Comparison of ENCODE assay signal across 10 cellular contexts in genomic region chr10:78852856-78853255, GRCh38.
DNase-seq lines count a peak whose midpoint lies in the region; ATAC-seq lines count a peak whose summit lies in the region.
"Had no signal": no experiment of that assay in that cellular context is flagged by ENCODE, and none has a peak within 500 bp of the region (broad histone marks: within the 10 kb centered on the region; RNA-seq: fewer than 3 reads in every experiment).

No MANE protein-coding gene starts in this region.

- ATAC-seq in HG03097 (IDR thresholded peaks at IDR 0.05; ENCODE audit: low FRiP score, unreplicated experiment) (no peak), HG03135 (IDR thresholded peaks at IDR 0.05; ENCODE audit: unreplicated experiment) (no peak)

- in situ Hi-C loops in SK-MEL-5 (cut with HindIII; ENCODE audit: low pct_unique_long_range_greater_than_20kb, low sequenced_read_pairs), result no loop called here

- no peaks in the 10 kb centered on the region for H3K9me3 Mint-ChIP-seq in activated T-helper 2 cell treated with anti-CD3 and anti-CD28 coated beads, Interferon-gamma antibody, Interleukin-2, Interleukin-4, amounts not matched to agents 10 μg/mL and 5 μg/mL and 100 μg/mL, durations not matched to agents 14 hours and 24 hours and 36 hours
- H3K9me3 Mint-ChIP-seq: CD8-positive, alpha-beta memory T cell; T-helper 1 cell treated with Interleukin-12 subunit alpha and Interleukin-12 subunit beta and Interleukin-4 antibody, amounts not matched to agents 30 μg/mL and 1 μg/mL, for 36 hours had no signal

- H3K4me1 Mint-ChIP-seq in activated T-helper 2 cell treated with anti-CD3 and anti-CD28 coated beads, Interferon-gamma antibody, Interleukin-2, Interleukin-4, amounts not matched to agents 10 μg/mL and 5 μg/mL and 100 μg/mL, durations not matched to agents 14 hours and 24 hours and 36 hours (ENCODE audit: low read depth), result no peaks in the 10 kb centered on the region
- H3K4me1 Mint-ChIP-seq: CD8-positive, alpha-beta memory T cell had no signal

- no peak overlapping the region for H3K27ac Mint-ChIP-seq in activated T-helper 2 cell treated with anti-CD3 and anti-CD28 coated beads, Interferon-gamma antibody, Interleukin-2, Interleukin-4, amounts not matched to agents 10 μg/mL and 5 μg/mL and 100 μg/mL, durations not matched to agents 14 hours and 24 hours and 36 hours
- H3K27ac Mint-ChIP-seq: T-helper 1 cell treated with Interleukin-12 subunit alpha and Interleukin-12 subunit beta and Interleukin-4 antibody, amounts not matched to agents 30 μg/mL and 1 μg/mL, for 36 hours had no signal

- DNase-seq in activated naive CD4-positive, alpha-beta T cell treated with Interleukin-2 at 50 U/mL for 16 hours, result peak; percentile 22
- DNase-seq in activated naive CD4-positive, alpha-beta T cell treated with anti-CD3 and anti-CD28 coated beads, Interleukin-2, amount 50 U/mL, for 16 hours, result no peak
- DNase-seq in SK-MEL-5 (ENCODE audit: low read depth, low spot score) (peak; percentile 59), fibroblast of gingiva (ENCODE audit: low read depth) (peak; percentile 10)
- peak; percentile 16 for DNase-seq in stimulated activated CD4-positive, alpha-beta T cell treated with anti-CD3 and anti-CD28 coated beads, Interleukin-4, amount 100 ng/mL, for 1 hour
- no peak for DNase-seq in activated T-helper 2 cell treated with anti-CD3 and anti-CD28 coated beads, Interferon-gamma antibody, Interleukin-2, Interleukin-4, amounts not matched to agents 10 μg/mL and 5 μg/mL and 100 μg/mL, durations not matched to agents 14 hours and 24 hours and 36 hours (ENCODE audit: low spot score)

- intact Hi-C loops in activated T-helper 2 cell treated with anti-CD3 and anti-CD28 coated beads, Interferon-gamma antibody, Interleukin-2, Interleukin-4, amounts not matched to agents 10 μg/mL and 5 μg/mL and 100 μg/mL, durations not matched to agents 14 hours and 24 hours and 36 hours (cut with micrococcal nuclease), result loop anchor here (2.0 kb wide), 1 partner anchor 344 kb away; no protein-coding TSS in a partner anchor

- H3K36me3 Mint-ChIP-seq in activated T-helper 2 cell treated with anti-CD3 and anti-CD28 coated beads, Interferon-gamma antibody, Interleukin-2, Interleukin-4, amounts not matched to agents 10 μg/mL and 5 μg/mL and 100 μg/mL, durations not matched to agents 14 hours and 24 hours and 36 hours (ENCODE audit: low read depth), result no peaks in the 10 kb centered on the region
- H3K36me3 Mint-ChIP-seq: CD8-positive, alpha-beta memory T cell had no signal

- H3K27me3 Mint-ChIP-seq in activated T-helper 2 cell treated with anti-CD3 and anti-CD28 coated beads, Interferon-gamma antibody, Interleukin-2, Interleukin-4, amounts not matched to agents 10 μg/mL and 5 μg/mL and 100 μg/mL, durations not matched to agents 14 hours and 24 hours and 36 hours (ENCODE audit: low read depth), result no peaks in the 10 kb centered on the region

- no peak overlapping the region for H3K4me3 Mint-ChIP-seq in activated T-helper 2 cell treated with anti-CD3 and anti-CD28 coated beads, Interferon-gamma antibody, Interleukin-2, Interleukin-4, amounts not matched to agents 10 μg/mL and 5 μg/mL and 100 μg/mL, durations not matched to agents 14 hours and 24 hours and 36 hours (ENCODE audit: low read depth)
- H3K4me3 Mint-ChIP-seq: CD8-positive, alpha-beta memory T cell; T-helper 1 cell treated with Interleukin-12 subunit alpha and Interleukin-12 subunit beta and Interleukin-4 antibody, amounts not matched to agents 30 μg/mL and 1 μg/mL, for 36 hours had no signal

Comparison
In these comparisons a context has a peak if more than half of its experiments do, and no peak if none do; other contexts are left out.
1. DNase-seq: peak in activated naive CD4-positive, alpha-beta T cell treated with Interleukin-2 at 50 U/mL for 16 hours (single experiment), SK-MEL-5 (single experiment), fibroblast of gingiva (single experiment) and stimulated activated CD4-positive, alpha-beta T cell treated with anti-CD3 and anti-CD28 coated beads, Interleukin-4, amount 100 ng/mL, for 1 hour (single experiment); none in activated naive CD4-positive, alpha-beta T cell treated with anti-CD3 and anti-CD28 coated beads, Interleukin-2, amount 50 U/mL, for 16 hours (single experiment) and activated T-helper 2 cell treated with anti-CD3 and anti-CD28 coated beads, Interferon-gamma antibody, Interleukin-2, Interleukin-4, amounts not matched to agents 10 μg/mL and 5 μg/mL and 100 μg/mL, durations not matched to agents 14 hours and 24 hours and 36 hours (single experiment).